20 cellular contexts compared by ENCODE assay signal in genomic region chr2:33320573-33320972, GRCh38.
A peak's percentile ranks its signal among the peaks of the same experiment; 100 is the strongest.
DNase-seq lines count a peak whose midpoint lies in the region; ATAC-seq and TF ChIP-seq lines count a peak whose summit lies in the region.
"Had no signal": no experiment of that assay in that cellular context is flagged by ENCODE, and none has a peak within 500 bp of the region (broad histone marks: within the 10 kb centered on the region; RNA-seq: fewer than 3 reads in every experiment).

No MANE protein-coding gene starts in this region.

- no peak overlapping the region for H3K9ac ChIP-seq in smooth muscle cell (ENCODE audit: low read depth)

- H3K27ac ChIP-seq in esophagus muscularis mucosa (replicated peaks in 1 of 4) = peak overlapping the region; percentile 57 to 74 (median 72)
- H3K27ac ChIP-seq in smooth muscle cell (ENCODE audit: low read depth) = peak overlapping the region; percentile 44
- H3K27ac ChIP-seq in thyroid gland = no peak overlapping the region
- H3K27ac ChIP-seq: WERI-Rb-1 had no signal

- H3K27me3 ChIP-seq in esophagus muscularis mucosa = no peaks in the 10 kb centered on the region
- H3K27me3 ChIP-seq in smooth muscle cell (ENCODE audit: low read depth) = no peaks in the 10 kb centered on the region
- H3K27me3 ChIP-seq in thyroid gland = no peaks in the 10 kb centered on the region
- H3K27me3 ChIP-seq: brain microvascular endothelial cell, esophagus squamous epithelium had no signal

- no peaks in the 10 kb centered on the region for H4K20me1 ChIP-seq in smooth muscle cell (ENCODE audit: low read depth)

- H3K4me3 Mint-ChIP-seq in activated T-cell treated with anti-CD3 and anti-CD28 coated beads, Interleukin-2, amount 50 U/mL, for 24 hours = no peak overlapping the region

- no peak for TF ChIP-seq EP300 in esophagus muscularis mucosa (IDR thresholded peaks at IDR 0.05)

- no peaks in the 10 kb centered on the region for H3K79me2 ChIP-seq in smooth muscle cell (ENCODE audit: low read depth)

- H3K9me3 Mint-ChIP-seq in activated T-cell treated with anti-CD3 and anti-CD28 coated beads, Interleukin-2, amount 50 U/mL, for 24 hours = no peaks in the 10 kb centered on the region
- H3K9me3 Mint-ChIP-seq: effector memory CD8-positive, alpha-beta T cell had no signal

- H3K36me3 Mint-ChIP-seq in activated T-cell treated with anti-CD3 and anti-CD28 coated beads, Interleukin-2, amount 50 U/mL, for 24 hours (ENCODE audit: low read depth) = no peaks in the 10 kb centered on the region

- ATAC-seq in SK-N-SH treated with all-trans-retinoic acid at 6 μM for 48 hours (peak; percentile 5; the same call in 1 of the 3 replicates), HG03439 (IDR thresholded peaks at IDR 0.05; ENCODE audit: unreplicated experiment) (no peak)
- ATAC-seq: Panc1 had no signal

- intact Hi-C loops in esophagus muscularis mucosa (cut with DNase I) (no loop called here), thyroid gland (cut with DNase I) (no loop called here)

- peaks cover 17% of the 10 kb centered on the region for H3K27me3 Mint-ChIP-seq in activated T-cell treated with anti-CD3 and anti-CD28 coated beads, Interleukin-2, amount 50 U/mL, for 24 hours
- H3K27me3 Mint-ChIP-seq: effector memory CD8-positive, alpha-beta T cell had no signal

- H3K4me3 ChIP-seq in esophagus muscularis mucosa (no peak overlapping the region), smooth muscle cell (no peak overlapping the region), thyroid gland (replicated peaks in 1 of 3) (no peak overlapping the region)
- H3K4me3 ChIP-seq: esophagus squamous epithelium had no signal

- H3K4me1 ChIP-seq in esophagus muscularis mucosa (peaks cover 19 to 86% (median 79%) of the 10 kb centered on the region in 4 donors), smooth muscle cell (ENCODE audit: low read depth) (no peaks in the 10 kb centered on the region), thyroid gland (no peaks in the 10 kb centered on the region)

- no peak for DNase-seq in activated T-cell treated with anti-CD3 and anti-CD28 coated beads, Interleukin-2, amount 50 U/mL, for 24 hours
- no peak for DNase-seq in activated T-cell treated with anti-CD3 and anti-CD28 coated beads for 4 hours
- DNase-seq in esophagus muscularis mucosa (ENCODE audit: extremely low spot score) = no peak
- DNase-seq in smooth muscle cell (lab: John Stamatoyannopoulos, UW; ENCODE audit: unreplicated experiment) = no peak
- no peak for DNase-seq in thyroid gland
- DNase-seq in SW 1271 (lab: John Stamatoyannopoulos, UW) = no peak
- DNase-seq: activated CD4-positive, alpha-beta T cell treated with anti-CD3 and anti-CD28 coated beads, Interleukin-2, amount 50 U/mL, for 4 hours; brain microvascular endothelial cell; COR-L47; effector memory CD8-positive, alpha-beta T cell; esophagus squamous epithelium; mammary epithelial cell; NCI-H1105 treated with DMSO at 0.1 percent for 48 hours; NCI-H2107; NCI-H510A; retina; WERI-Rb-1 had no signal

- H3F3A ChIP-seq in smooth muscle cell (ENCODE audit: low read depth) = no peaks in the 10 kb centered on the region

- peaks cover 0 to 13% (median 5%) of the 10 kb centered on the region in 4 donors for H3K36me3 ChIP-seq in esophagus muscularis mucosa
- no peaks in the 10 kb centered on the region for H3K36me3 ChIP-seq in smooth muscle cell (ENCODE audit: low read depth)
- no peaks in the 10 kb centered on the region for H3K36me3 ChIP-seq in thyroid gland
- H3K36me3 ChIP-seq: esophagus squamous epithelium, WERI-Rb-1 had no signal

- peak overlapping the region; percentile 41 for H3K27ac Mint-ChIP-seq in activated T-cell treated with anti-CD3 and anti-CD28 coated beads, Interleukin-2, amount 50 U/mL, for 24 hours

- WGBS in esophagus muscularis mucosa = 58% methylated on average over 3 of the region's 3 CpGs
- 81% methylated on average over 3 of the region's 3 CpGs for WGBS in smooth muscle cell (ENCODE audit: low lambda C conversion rate)
- WGBS in thyroid gland, 2 donors = 79 to 97% methylated on average over 3 of the region's 3 CpGs

- H2AFZ ChIP-seq in smooth muscle cell (ENCODE audit: low read depth) = no peak overlapping the region

- H3K9me3 ChIP-seq in esophagus muscularis mucosa (no peaks in the 10 kb centered on the region), smooth muscle cell (replicated peaks; ENCODE audit: low read depth) (no peaks in the 10 kb centered on the region), thyroid gland (no peaks in the 10 kb centered on the region)
- H3K9me3 ChIP-seq: esophagus squamous epithelium had no signal

- H3K4me2 ChIP-seq in smooth muscle cell = no peak overlapping the region

- TF ChIP-seq CTCF in esophagus muscularis mucosa (IDR thresholded peaks at IDR 0.05) (no peak), smooth muscle cell (IDR thresholded peaks at IDR 0.05; ENCODE audit: borderline replicate concordance, insufficient read depth, poor library complexity, severe bottlenecking) (no peak), thyroid gland (IDR thresholded peaks at IDR 0.05) (no peak)

- H3K4me1 Mint-ChIP-seq in activated T-cell treated with anti-CD3 and anti-CD28 coated beads, Interleukin-2, amount 50 U/mL, for 24 hours (ENCODE audit: low read depth) = peaks cover 34% of the 10 kb centered on the region

- TF ChIP-seq POLR2A in esophagus muscularis mucosa (IDR thresholded peaks at IDR 0.05; ENCODE audit: low read depth) = no peak
- no peak for TF ChIP-seq POLR2A in thyroid gland (IDR thresholded peaks at IDR 0.05)

TF ChIP-seq in SK-N-SH treated with all-trans-retinoic acid at 6 μM for 48 hours, 23 proteins besides CTCF, POLR2A, EP300 and RAD21:
- TF ChIP-seq TCF4 (CRISPR knock-in tag; IDR thresholded peaks at IDR 0.05; ENCODE audit: borderline replicate concordance) (no peak), BACH2 (CRISPR knock-in tag; IDR thresholded peaks at IDR 0.05; ENCODE audit: borderline replicate concordance) (no peak), ZNF8 (CRISPR knock-in tag; IDR thresholded peaks at IDR 0.05) (no peak), ZNF70 (CRISPR knock-in tag; IDR thresholded peaks at IDR 0.05) (no peak), ZNF565 (CRISPR knock-in tag; conservative IDR thresholded peaks at IDR 0.05; ENCODE audit: low read depth) (no peak), ESRRG (CRISPR knock-in tag; IDR thresholded peaks at IDR 0.05) (no peak), RARB (CRISPR knock-in tag; IDR thresholded peaks at IDR 0.05) (no peak), PPARA (CRISPR knock-in tag; IDR thresholded peaks at IDR 0.05; ENCODE audit: borderline replicate concordance) (no peak), SNAI2 (CRISPR knock-in tag; IDR thresholded peaks at IDR 0.05) (no peak), CSDC2 (CRISPR knock-in tag; IDR thresholded peaks at IDR 0.05) (no peak), ZFP3 (CRISPR knock-in tag; IDR thresholded peaks at IDR 0.05) (no peak), ZFP30 (CRISPR knock-in tag; IDR thresholded peaks at IDR 0.05) (no peak), CSRNP3 (CRISPR knock-in tag; IDR thresholded peaks at IDR 0.05) (no peak), TOX (CRISPR knock-in tag; IDR thresholded peaks at IDR 0.05; ENCODE audit: borderline replicate concordance) (no peak), ZC3H10 (CRISPR knock-in tag; IDR thresholded peaks at IDR 0.05) (no peak), ARNTL (CRISPR knock-in tag; IDR thresholded peaks at IDR 0.05; ENCODE audit: borderline replicate concordance, low read depth) (no peak)
- TF ChIP-seq, protein P1, sequence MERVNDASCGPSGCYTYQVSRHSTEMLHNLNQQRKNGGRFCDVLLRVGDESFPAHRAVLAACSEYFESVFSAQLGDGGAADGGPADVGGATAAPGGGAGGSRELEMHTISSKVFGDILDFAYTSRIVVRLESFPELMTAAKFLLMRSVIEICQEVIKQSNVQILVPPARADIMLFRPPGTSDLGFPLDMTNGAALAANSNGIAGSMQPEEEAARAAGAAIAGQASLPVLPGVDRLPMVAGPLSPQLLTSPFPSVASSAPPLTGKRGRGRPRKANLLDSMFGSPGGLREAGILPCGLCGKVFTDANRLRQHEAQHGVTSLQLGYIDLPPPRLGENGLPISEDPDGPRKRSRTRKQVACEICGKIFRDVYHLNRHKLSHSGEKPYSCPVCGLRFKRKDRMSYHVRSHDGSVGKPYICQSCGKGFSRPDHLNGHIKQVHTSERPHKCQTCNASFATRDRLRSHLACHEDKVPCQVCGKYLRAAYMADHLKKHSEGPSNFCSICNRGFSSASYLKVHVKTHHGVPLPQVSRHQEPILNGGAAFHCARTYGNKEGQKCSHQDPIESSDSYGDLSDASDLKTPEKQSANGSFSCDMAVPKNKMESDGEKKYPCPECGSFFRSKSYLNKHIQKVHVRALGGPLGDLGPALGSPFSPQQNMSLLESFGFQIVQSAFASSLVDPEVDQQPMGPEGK (CRISPR knock-in tag; IDR thresholded peaks at IDR 0.05; ENCODE audit: borderline replicate concordance) = no peak
- TF ChIP-seq, protein P2, sequence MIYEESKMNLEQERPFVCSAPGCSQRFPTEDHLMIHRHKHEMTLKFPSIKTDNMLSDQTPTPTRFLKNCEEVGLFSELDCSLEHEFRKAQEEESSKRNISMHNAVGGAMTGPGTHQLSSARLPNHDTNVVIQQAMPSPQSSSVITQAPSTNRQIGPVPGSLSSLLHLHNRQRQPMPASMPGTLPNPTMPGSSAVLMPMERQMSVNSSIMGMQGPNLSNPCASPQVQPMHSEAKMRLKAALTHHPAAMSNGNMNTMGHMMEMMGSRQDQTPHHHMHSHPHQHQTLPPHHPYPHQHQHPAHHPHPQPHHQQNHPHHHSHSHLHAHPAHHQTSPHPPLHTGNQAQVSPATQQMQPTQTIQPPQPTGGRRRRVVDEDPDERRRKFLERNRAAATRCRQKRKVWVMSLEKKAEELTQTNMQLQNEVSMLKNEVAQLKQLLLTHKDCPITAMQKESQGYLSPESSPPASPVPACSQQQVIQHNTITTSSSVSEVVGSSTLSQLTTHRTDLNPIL (CRISPR knock-in tag; IDR thresholded peaks at IDR 0.05; ENCODE audit: low read depth) = no peak
TF ChIP-seq in SK-N-SH treated with all-trans-retinoic acid at 6 μM for 48 hours: peak in this region for 0.

Comparison
In these comparisons a context has a peak if more than half of its experiments do, and no peak if none do; other contexts are left out.
1. H3K27ac ChIP-seq: peak in esophagus muscularis mucosa (4 of 4) and smooth muscle cell (single experiment); none in thyroid gland (0 of 3).